ENCODE assay signal across 23 cellular contexts in genomic region chr7:66869660-66870450, GRCh38. TPM values are rescaled to one million over a fixed set of nuclear protein-coding genes. Genes with fewer than 3 reads are reported as not detected.
A peak's percentile ranks its signal among the peaks of the same experiment; 100 is the strongest.
DNase-seq lines count a peak whose midpoint lies in the region; ATAC-seq and TF ChIP-seq lines count a peak whose summit lies in the region.
"Had no signal": no experiment of that assay in that cellular context is flagged by ENCODE, and none has a peak within 500 bp of the region (broad histone marks: within the 10 kb centered on the region; RNA-seq: fewer than 3 reads in every experiment).

No MANE protein-coding gene starts in this region.

- H3K4me1 Mint-ChIP-seq in activated CD8-positive, alpha-beta T cell treated with anti-CD3 and anti-CD28 coated beads for 36 hours (ENCODE audit: low read depth), result peaks cover 11% of the 10 kb centered on the region
- H3K4me1 Mint-ChIP-seq in activated CD8-positive, alpha-beta T cell treated with anti-CD3 and anti-CD28 coated beads, Interleukin-2, amount 10 ng/mL, durations not matched to agents 7 days and 5 days (ENCODE audit: low read depth), result no peaks in the 10 kb centered on the region
- H3K4me1 Mint-ChIP-seq in activated T-helper 1 cell treated with anti-CD3 and anti-CD28 coated beads, Interleukin-12 subunit alpha, Interleukin-12 subunit beta, Interleukin-2, Interleukin-4 antibody, amounts not matched to agents 30 ng/mL and 10 ng/mL and 1 ng/mL, durations not matched to agents 14 hours and 24 hours and 36 hours (ENCODE audit: low read depth), result no peaks in the 10 kb centered on the region
- H3K4me1 Mint-ChIP-seq: activated naive CD4-positive, alpha-beta T cell treated with anti-CD3 and anti-CD28 coated beads, Interleukin-2, amount 10 ng/mL, durations not matched to agents 7 days and 5 days; CD14-positive monocyte had no signal

- H3K27me3 Mint-ChIP-seq in activated CD8-positive, alpha-beta T cell treated with anti-CD3 and anti-CD28 coated beads for 36 hours, result no peaks in the 10 kb centered on the region
- H3K27me3 Mint-ChIP-seq in activated CD8-positive, alpha-beta T cell treated with anti-CD3 and anti-CD28 coated beads, Interleukin-2, amount 10 ng/mL, durations not matched to agents 7 days and 5 days (ENCODE audit: low read depth), result no peaks in the 10 kb centered on the region
- H3K27me3 Mint-ChIP-seq in activated T-helper 1 cell treated with anti-CD3 and anti-CD28 coated beads, Interleukin-12 subunit alpha, Interleukin-12 subunit beta, Interleukin-2, Interleukin-4 antibody, amounts not matched to agents 30 ng/mL and 10 ng/mL and 1 ng/mL, durations not matched to agents 14 hours and 24 hours and 36 hours (ENCODE audit: insufficient read depth), result no peaks in the 10 kb centered on the region
- H3K27me3 Mint-ChIP-seq: activated naive CD4-positive, alpha-beta T cell treated with anti-CD3 and anti-CD28 coated beads, Interleukin-2, amount 10 ng/mL, durations not matched to agents 7 days and 5 days; brain; naive B cell had no signal

- peaks cover 2% of the 10 kb centered on the region for H3K36me3 Mint-ChIP-seq in activated CD8-positive, alpha-beta T cell treated with anti-CD3 and anti-CD28 coated beads for 36 hours (ENCODE audit: low read depth)
- H3K36me3 Mint-ChIP-seq in activated CD8-positive, alpha-beta T cell treated with anti-CD3 and anti-CD28 coated beads, Interleukin-2, amount 10 ng/mL, durations not matched to agents 7 days and 5 days (ENCODE audit: low read depth), result no peaks in the 10 kb centered on the region
- no peaks in the 10 kb centered on the region for H3K36me3 Mint-ChIP-seq in activated T-helper 1 cell treated with anti-CD3 and anti-CD28 coated beads, Interleukin-12 subunit alpha, Interleukin-12 subunit beta, Interleukin-2, Interleukin-4 antibody, amounts not matched to agents 30 ng/mL and 10 ng/mL and 1 ng/mL, durations not matched to agents 14 hours and 24 hours and 36 hours (ENCODE audit: low read depth)
- H3K36me3 Mint-ChIP-seq: activated naive CD4-positive, alpha-beta T cell treated with anti-CD3 and anti-CD28 coated beads, Interleukin-2, amount 10 ng/mL, durations not matched to agents 7 days and 5 days; brain had no signal

- no peaks in the 10 kb centered on the region for H3K9me3 Mint-ChIP-seq in activated CD8-positive, alpha-beta T cell treated with anti-CD3 and anti-CD28 coated beads for 36 hours
- no peaks in the 10 kb centered on the region for H3K9me3 Mint-ChIP-seq in activated CD8-positive, alpha-beta T cell treated with anti-CD3 and anti-CD28 coated beads, Interleukin-2, amount 10 ng/mL, durations not matched to agents 7 days and 5 days (ENCODE audit: insufficient read depth)
- H3K9me3 Mint-ChIP-seq in activated T-helper 1 cell treated with anti-CD3 and anti-CD28 coated beads, Interleukin-12 subunit alpha, Interleukin-12 subunit beta, Interleukin-2, Interleukin-4 antibody, amounts not matched to agents 30 ng/mL and 10 ng/mL and 1 ng/mL, durations not matched to agents 14 hours and 24 hours and 36 hours, result no peaks in the 10 kb centered on the region
- H3K9me3 Mint-ChIP-seq: activated naive CD4-positive, alpha-beta T cell treated with anti-CD3 and anti-CD28 coated beads, Interleukin-2, amount 10 ng/mL, durations not matched to agents 7 days and 5 days; brain; CD14-positive monocyte; naive B cell; T-helper 1 cell treated with Interleukin-12 subunit alpha and Interleukin-12 subunit beta and Interleukin-4 antibody, amounts not matched to agents 30 μg/mL and 1 μg/mL, for 36 hours had no signal

- POLR2A ChIA-PET in activated CD8-positive, alpha-beta T cell treated with anti-CD3 and anti-CD28 coated beads for 36 hours (lab: Charles Lee), result no interaction called here
- POLR2A ChIA-PET in activated CD8-positive, alpha-beta T cell treated with anti-CD3 and anti-CD28 coated beads, Interleukin-2, amount 10 ng/mL, durations not matched to agents 7 days and 5 days (lab: Charles Lee), result no interaction called here

- no peaks in the 10 kb centered on the region for H3K27me3 ChIP-seq in HUES48 (ENCODE audit: control insufficient read depth, insufficient read depth, low read length)
- H3K27me3 ChIP-seq in lung (ENCODE audit: control insufficient read depth, insufficient read depth), result no peaks in the 10 kb centered on the region
- H3K27me3 ChIP-seq: colonic mucosa, Peyer's patch, SJSA1 had no signal

- no peaks in the 10 kb centered on the region for H3K9me3 ChIP-seq in HUES48 (ENCODE audit: control insufficient read depth, insufficient read depth, low read length)
- no peaks in the 10 kb centered on the region for H3K9me3 ChIP-seq in lung (ENCODE audit: control insufficient read depth in 2 of 2, insufficient read depth in 1 of 2, low read length in 1 of 2)
- H3K9me3 ChIP-seq: colonic mucosa, Peyer's patch, SJSA1 had no signal

- peak; percentile 69 for ATAC-seq in activated CD8-positive, alpha-beta T cell treated with anti-CD3 and anti-CD28 coated beads for 36 hours
- no peak for ATAC-seq in activated CD8-positive, alpha-beta T cell treated with anti-CD3 and anti-CD28 coated beads, Interleukin-2, amount 10 ng/mL, durations not matched to agents 7 days and 5 days
- peak; percentile 58 for ATAC-seq in lung (ENCODE audit: insufficient read depth, low FRiP score)

- H3K27ac ChIP-seq in HUES48 (ENCODE audit: low read depth, low read length) (peak overlapping the region; percentile 62), lung (ENCODE audit: low read depth in 1 of 2, low read length in 1 of 2) (no peak overlapping the region)
- H3K27ac ChIP-seq: colonic mucosa, Peyer's patch, SJSA1 had no signal

- peaks cover 7% of the 10 kb centered on the region; the same call in 1 of the 2 replicates for H3K36me3 ChIP-seq in HUES48 (ENCODE audit: control insufficient read depth, insufficient read depth, low read length)
- no peaks in the 10 kb centered on the region for H3K36me3 ChIP-seq in lung (ENCODE audit: control insufficient read depth in 2 of 2, insufficient read depth in 2 of 2, low read length in 2 of 2)
- H3K36me3 ChIP-seq: colonic mucosa, SJSA1 had no signal

- CTCF ChIA-PET in activated CD8-positive, alpha-beta T cell treated with anti-CD3 and anti-CD28 coated beads for 36 hours (lab: Charles Lee), result no interaction called here
- CTCF ChIA-PET in activated CD8-positive, alpha-beta T cell treated with anti-CD3 and anti-CD28 coated beads, Interleukin-2, amount 10 ng/mL, durations not matched to agents 7 days and 5 days (lab: Charles Lee), result no interaction called here

- intact Hi-C loops in activated CD8-positive, alpha-beta T cell treated with anti-CD3 and anti-CD28 coated beads for 36 hours (cut with micrococcal nuclease), result no loop called here
- intact Hi-C loops in activated T-helper 1 cell treated with anti-CD3 and anti-CD28 coated beads, Interleukin-12 subunit alpha, Interleukin-12 subunit beta, Interleukin-2, Interleukin-4 antibody, amounts not matched to agents 30 ng/mL and 10 ng/mL and 1 ng/mL, durations not matched to agents 14 hours and 24 hours and 36 hours (cut with micrococcal nuclease), result loop anchor here (1.0 kb wide), 2 partner anchors 10 to 17 kb away; no protein-coding TSS in a partner anchor

- DNase-seq in activated CD8-positive, alpha-beta T cell treated with anti-CD3 and anti-CD28 coated beads for 36 hours, result no peak
- no peak for DNase-seq in activated CD8-positive, alpha-beta T cell treated with anti-CD3 and anti-CD28 coated beads, Interleukin-2, amount 10 ng/mL, durations not matched to agents 7 days and 5 days
- DNase-seq in activated T-helper 1 cell treated with anti-CD3 and anti-CD28 coated beads, Interleukin-12 subunit alpha, Interleukin-12 subunit beta, Interleukin-2, Interleukin-4 antibody, amounts not matched to agents 30 ng/mL and 10 ng/mL and 1 ng/mL, durations not matched to agents 14 hours and 24 hours and 36 hours (ENCODE audit: low spot score), result no peak
- no peak for DNase-seq in lung (ENCODE audit: low spot score)
- no peak for DNase-seq in NK-92 (lab: John Stamatoyannopoulos, UW; ENCODE audit: unreplicated experiment)
- DNase-seq in NCI-H748 treated with DMSO at 0.1 percent for 48 hours (lab: John Stamatoyannopoulos, UW), result no peak
- no peak for DNase-seq in NCI-H82 treated with DMSO at 0.1 percent for 48 hours (lab: John Stamatoyannopoulos, UW; ENCODE audit: unreplicated experiment)
- DNase-seq: activated CD8-positive, alpha-beta memory T cell treated with anti-CD3 and anti-CD28 coated beads, Interleukin-2, amount 50 U/mL, for 4 hours; activated naive CD4-positive, alpha-beta T cell treated with anti-CD3 and anti-CD28 coated beads, Interleukin-2, amount 10 ng/mL, durations not matched to agents 7 days and 5 days; colonic mucosa; glutamatergic neuron; mesendoderm; naive B cell; NCI-H1436; NCI-H226; NK-92 treated with Interleukin-12 subunit alpha and Interleukin-12 subunit beta, amount 100 ng/mL, for 24 hours; Peyer's patch; retina had no signal

- no peak overlapping the region for H3K9ac ChIP-seq in HUES48 (ENCODE audit: low read depth, low read length)

- peaks cover 34% of the 10 kb centered on the region for H3K4me1 ChIP-seq in HUES48 (ENCODE audit: control insufficient read depth, insufficient read depth, low read length)
- peaks cover 0 to 1% of the 10 kb centered on the region in 2 donors for H3K4me1 ChIP-seq in lung (ENCODE audit: control insufficient read depth in 2 of 2, insufficient read depth in 2 of 2, low read length in 2 of 2)
- H3K4me1 ChIP-seq: colonic mucosa, Peyer's patch, SJSA1 had no signal

- 83 to 90% methylated on average over 5 of the region's 5 CpGs for WGBS in lung, 2 donors

- no peak for TF ChIP-seq CTCF in activated CD8-positive, alpha-beta T cell treated with anti-CD3 and anti-CD28 coated beads for 36 hours (IDR thresholded peaks at IDR 0.05)
- no peak for TF ChIP-seq CTCF in lung (IDR thresholded peaks at IDR 0.05; ENCODE audit: control extremely low read depth, extremely low read depth)

- H3K4me3 ChIP-seq in HUES48 (ENCODE audit: low read depth, low read length) (no peak overlapping the region), lung (no peak overlapping the region)
- H3K4me3 ChIP-seq: colonic mucosa, Peyer's patch, SJSA1 had no signal

- no peak overlapping the region for H3K4me3 Mint-ChIP-seq in activated CD8-positive, alpha-beta T cell treated with anti-CD3 and anti-CD28 coated beads for 36 hours
- H3K4me3 Mint-ChIP-seq in activated CD8-positive, alpha-beta T cell treated with anti-CD3 and anti-CD28 coated beads, Interleukin-2, amount 10 ng/mL, durations not matched to agents 7 days and 5 days, result no peak overlapping the region
- no peak overlapping the region for H3K4me3 Mint-ChIP-seq in activated T-helper 1 cell treated with anti-CD3 and anti-CD28 coated beads, Interleukin-12 subunit alpha, Interleukin-12 subunit beta, Interleukin-2, Interleukin-4 antibody, amounts not matched to agents 30 ng/mL and 10 ng/mL and 1 ng/mL, durations not matched to agents 14 hours and 24 hours and 36 hours
- H3K4me3 Mint-ChIP-seq: activated naive CD4-positive, alpha-beta T cell treated with anti-CD3 and anti-CD28 coated beads, Interleukin-2, amount 10 ng/mL, durations not matched to agents 7 days and 5 days; brain; CD14-positive monocyte; naive B cell; T-helper 1 cell treated with Interleukin-12 subunit alpha and Interleukin-12 subunit beta and Interleukin-4 antibody, amounts not matched to agents 30 μg/mL and 1 μg/mL, for 36 hours had no signal

- peak overlapping the region; percentile 28 for H3K27ac Mint-ChIP-seq in activated CD8-positive, alpha-beta T cell treated with anti-CD3 and anti-CD28 coated beads for 36 hours
- H3K27ac Mint-ChIP-seq in activated CD8-positive, alpha-beta T cell treated with anti-CD3 and anti-CD28 coated beads, Interleukin-2, amount 10 ng/mL, durations not matched to agents 7 days and 5 days, result no peak overlapping the region
- peak overlapping the region; percentile 35 for H3K27ac Mint-ChIP-seq in activated T-helper 1 cell treated with anti-CD3 and anti-CD28 coated beads, Interleukin-12 subunit alpha, Interleukin-12 subunit beta, Interleukin-2, Interleukin-4 antibody, amounts not matched to agents 30 ng/mL and 10 ng/mL and 1 ng/mL, durations not matched to agents 14 hours and 24 hours and 36 hours
- H3K27ac Mint-ChIP-seq: activated naive CD4-positive, alpha-beta T cell treated with anti-CD3 and anti-CD28 coated beads, Interleukin-2, amount 10 ng/mL, durations not matched to agents 7 days and 5 days; brain; T-helper 1 cell treated with Interleukin-12 subunit alpha and Interleukin-12 subunit beta and Interleukin-4 antibody, amounts not matched to agents 30 μg/mL and 1 μg/mL, for 36 hours had no signal

RNA-seq across cellular contexts. Expression of gene TMEM248, which starts 51.2 kb away (rescaled TPM):
- total RNA-seq in activated CD8-positive, alpha-beta T cell treated with anti-CD3 and anti-CD28 coated beads for 36 hours, result 10 to 100 TPM; 66.7 to 76.1 TPM
- total RNA-seq in activated CD8-positive, alpha-beta T cell treated with anti-CD3 and anti-CD28 coated beads, Interleukin-2, amount 10 ng/mL, durations not matched to agents 7 days and 5 days, result 10 to 100 TPM; 80.0 to 91.4 TPM
- 83.6 and 95.6 TPM in 2 replicates for total RNA-seq in activated T-helper 1 cell treated with anti-CD3 and anti-CD28 coated beads, Interleukin-12 subunit alpha, Interleukin-12 subunit beta, Interleukin-2, Interleukin-4 antibody, amounts not matched to agents 30 ng/mL and 10 ng/mL and 1 ng/mL, durations not matched to agents 14 hours and 24 hours and 36 hours
- total RNA-seq in lung, result 100 to 1,000 TPM in 1 of 2 donors, 10 to 100 TPM in 1; 74.2 to 114 TPM
- 10 to 100 TPM; 46.0 to 52.0 TPM for polyA plus RNA-seq in lung
